In the genomic region with DNA sequence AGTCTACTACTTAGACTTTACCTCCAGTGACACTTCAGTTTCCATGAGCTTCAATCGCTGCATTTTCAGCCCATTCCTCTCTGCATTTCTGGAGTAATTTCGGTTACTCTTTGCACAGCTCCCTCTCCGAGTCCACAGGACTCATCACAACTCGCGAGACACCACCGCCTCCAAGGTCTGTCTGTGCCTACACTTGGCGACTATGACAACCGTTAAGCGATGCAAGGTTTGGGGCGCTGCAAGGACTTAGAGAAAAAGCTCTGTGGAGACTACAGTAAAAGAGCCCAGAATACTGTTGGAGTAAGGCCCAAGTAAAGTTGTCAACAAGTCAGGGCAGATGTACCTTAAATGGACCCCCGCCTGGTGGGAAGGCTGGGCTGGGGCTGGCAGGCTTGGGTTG, we compare ENCODE assay signal across 29 cellular contexts.
"Had no signal": no experiment of that assay in that cellular context is flagged by ENCODE, and none has a peak within 500 bp of the region (broad histone marks: within the 10 kb centered on the region; RNA-seq: fewer than 3 reads in every experiment).

No MANE protein-coding gene starts in this region.

- H3K4me3 ChIP-seq: ovary, psoas muscle, right lobe of liver, sigmoid colon, stomach, thoracic aorta, thyroid gland, tibial nerve, upper lobe of left lung, vagina had no signal

- ATAC-seq: naive thymus-derived CD8-positive, alpha-beta T cell; natural killer cell treated with Interleukin-12 subunit alpha and Interleukin-12 subunit beta and Interleukin-15 and Interleukin-18, amount 100 ng/mL, for 72 hours; psoas muscle; right lobe of liver; stimulated activated effector memory CD8-positive, alpha-beta T cell treated with anti-CD3 and anti-CD28 coated beads, Interleukin-12 subunit alpha, Interleukin-12 subunit beta, amount 100 ng/mL, for 72 hours; stimulated activated naive B cell treated with anti-CD40 and anti-IgM and Interleukin-4, amounts not matched to agents 10 μg/mL and 1 μg/mL and 100 μg/mL, for 72 hours had no signal

- H3K27ac ChIP-seq: ovary, parathyroid adenoma, psoas muscle, right lobe of liver, sigmoid colon, stomach, thoracic aorta, thyroid gland, tibial nerve, upper lobe of left lung, vagina had no signal

- H3K36me3 ChIP-seq: ovary, right lobe of liver, sigmoid colon, stomach, thoracic aorta, thyroid gland, tibial nerve, upper lobe of left lung, vagina had no signal

- H3K79me2 ChIP-seq: parathyroid adenoma had no signal

- H3K4me1 ChIP-seq: parathyroid adenoma, right lobe of liver, sigmoid colon, thyroid gland, tibial nerve, upper lobe of left lung, vagina had no signal

- FAIRE-seq: small intestine, urothelium cell line had no signal

- H3K27me3 ChIP-seq: ovary, right lobe of liver, sigmoid colon, stomach, thyroid gland, tibial nerve, upper lobe of left lung, vagina had no signal

- H3K36me3 Mint-ChIP-seq: naive B cell; naive thymus-derived CD8-positive, alpha-beta T cell; natural killer cell treated with Interleukin-12 subunit alpha and Interleukin-12 subunit beta and Interleukin-15 and Interleukin-18, amount 100 ng/mL, for 72 hours; stimulated activated effector memory CD8-positive, alpha-beta T cell treated with anti-CD3 and anti-CD28 coated beads, Interleukin-12 subunit alpha, Interleukin-12 subunit beta, amount 100 ng/mL, for 72 hours; stimulated activated naive B cell treated with anti-CD40 and anti-IgM and Interleukin-4, amounts not matched to agents 10 μg/mL and 1 μg/mL and 100 μg/mL, for 72 hours had no signal

- DNase-seq: naive B cell; naive thymus-derived CD8-positive, alpha-beta T cell; nephron progenitor cell; occipital lobe; ovary; posterior cingulate gyrus; psoas muscle; right lobe of liver; sigmoid colon; small intestine; stimulated activated CD4-positive, alpha-beta T cell treated with anti-CD3 and anti-CD28 coated beads, Interleukin-15, amount 100 ng/mL, for 24 hours; stimulated activated CD4-positive, alpha-beta T cell treated with anti-CD3 and anti-CD28 coated beads, Interleukin-2, amount 100 ng/mL, for 24 hours; stimulated activated CD4-positive, alpha-beta T cell treated with anti-CD3 and anti-CD28 coated beads, Interleukin-2, amount 100 ng/mL, for 48 hours; stimulated activated CD4-positive, alpha-beta T cell treated with anti-CD3 and anti-CD28 coated beads, Interleukin-4, amount 100 ng/mL, for 24 hours; stimulated activated naive B cell treated with anti-CD40 and anti-IgM and Interleukin-4, amounts not matched to agents 10 μg/mL and 1 μg/mL and 100 μg/mL, for 72 hours; stimulated activated naive CD4-positive, alpha-beta T cell treated with Interleukin-2 at 50 U/mL for 16 hours; stomach; thyroid gland; trophoblast cell; upper lobe of left lung had no signal

- H3K9ac ChIP-seq: parathyroid adenoma had no signal

- H2AFZ ChIP-seq: parathyroid adenoma had no signal

- H3K4me3 Mint-ChIP-seq: naive B cell; naive thymus-derived CD8-positive, alpha-beta T cell; natural killer cell treated with Interleukin-12 subunit alpha and Interleukin-12 subunit beta and Interleukin-15 and Interleukin-18, amount 100 ng/mL, for 72 hours; nephron progenitor cell; stimulated activated effector memory CD8-positive, alpha-beta T cell treated with anti-CD3 and anti-CD28 coated beads, Interleukin-12 subunit alpha, Interleukin-12 subunit beta, amount 100 ng/mL, for 72 hours; stimulated activated naive B cell treated with anti-CD40 and anti-IgM and Interleukin-4, amounts not matched to agents 10 μg/mL and 1 μg/mL and 100 μg/mL, for 72 hours; stimulated activated naive CD8-positive, alpha-beta T cell treated with anti-CD3 and anti-CD28 coated beads, Interleukin-15, Interleukin-2, amounts not matched to agents 100 ng/mL and 50 ng/mL, for 24 hours had no signal

- H3K27ac Mint-ChIP-seq: naive B cell; naive thymus-derived CD8-positive, alpha-beta T cell; natural killer cell treated with Interleukin-12 subunit alpha and Interleukin-12 subunit beta and Interleukin-15 and Interleukin-18, amount 100 ng/mL, for 72 hours; nephron progenitor cell; progenitor cell of endocrine pancreas; stimulated activated effector memory CD8-positive, alpha-beta T cell treated with anti-CD3 and anti-CD28 coated beads, Interleukin-12 subunit alpha, Interleukin-12 subunit beta, amount 100 ng/mL, for 72 hours; stimulated activated naive B cell treated with anti-CD40 and anti-IgM and Interleukin-4, amounts not matched to agents 10 μg/mL and 1 μg/mL and 100 μg/mL, for 72 hours; stimulated activated naive CD8-positive, alpha-beta T cell treated with anti-CD3 and anti-CD28 coated beads, Interleukin-15, Interleukin-2, amounts not matched to agents 100 ng/mL and 50 ng/mL, for 24 hours had no signal

- H3K4me1 Mint-ChIP-seq: naive B cell; naive thymus-derived CD8-positive, alpha-beta T cell; stimulated activated effector memory CD8-positive, alpha-beta T cell treated with anti-CD3 and anti-CD28 coated beads, Interleukin-12 subunit alpha, Interleukin-12 subunit beta, amount 100 ng/mL, for 72 hours; stimulated activated naive B cell treated with anti-CD40 and anti-IgM and Interleukin-4, amounts not matched to agents 10 μg/mL and 1 μg/mL and 100 μg/mL, for 72 hours had no signal

- H3K9me3 Mint-ChIP-seq: naive B cell; naive thymus-derived CD8-positive, alpha-beta T cell; natural killer cell treated with Interleukin-12 subunit alpha and Interleukin-12 subunit beta and Interleukin-15 and Interleukin-18, amount 100 ng/mL, for 72 hours; nephron progenitor cell; stimulated activated effector memory CD8-positive, alpha-beta T cell treated with anti-CD3 and anti-CD28 coated beads, Interleukin-12 subunit alpha, Interleukin-12 subunit beta, amount 100 ng/mL, for 72 hours; stimulated activated naive B cell treated with anti-CD40 and anti-IgM and Interleukin-4, amounts not matched to agents 10 μg/mL and 1 μg/mL and 100 μg/mL, for 72 hours; stimulated activated naive CD8-positive, alpha-beta T cell treated with anti-CD3 and anti-CD28 coated beads, Interleukin-15, Interleukin-2, amounts not matched to agents 100 ng/mL and 50 ng/mL, for 24 hours had no signal

- H3K9me3 ChIP-seq: ovary, psoas muscle, right lobe of liver, sigmoid colon, stomach, thoracic aorta, thyroid gland, tibial nerve, upper lobe of left lung, vagina had no signal
